Comparison of ENCODE assay signal across 9 cellular contexts in the genomic region with DNA sequence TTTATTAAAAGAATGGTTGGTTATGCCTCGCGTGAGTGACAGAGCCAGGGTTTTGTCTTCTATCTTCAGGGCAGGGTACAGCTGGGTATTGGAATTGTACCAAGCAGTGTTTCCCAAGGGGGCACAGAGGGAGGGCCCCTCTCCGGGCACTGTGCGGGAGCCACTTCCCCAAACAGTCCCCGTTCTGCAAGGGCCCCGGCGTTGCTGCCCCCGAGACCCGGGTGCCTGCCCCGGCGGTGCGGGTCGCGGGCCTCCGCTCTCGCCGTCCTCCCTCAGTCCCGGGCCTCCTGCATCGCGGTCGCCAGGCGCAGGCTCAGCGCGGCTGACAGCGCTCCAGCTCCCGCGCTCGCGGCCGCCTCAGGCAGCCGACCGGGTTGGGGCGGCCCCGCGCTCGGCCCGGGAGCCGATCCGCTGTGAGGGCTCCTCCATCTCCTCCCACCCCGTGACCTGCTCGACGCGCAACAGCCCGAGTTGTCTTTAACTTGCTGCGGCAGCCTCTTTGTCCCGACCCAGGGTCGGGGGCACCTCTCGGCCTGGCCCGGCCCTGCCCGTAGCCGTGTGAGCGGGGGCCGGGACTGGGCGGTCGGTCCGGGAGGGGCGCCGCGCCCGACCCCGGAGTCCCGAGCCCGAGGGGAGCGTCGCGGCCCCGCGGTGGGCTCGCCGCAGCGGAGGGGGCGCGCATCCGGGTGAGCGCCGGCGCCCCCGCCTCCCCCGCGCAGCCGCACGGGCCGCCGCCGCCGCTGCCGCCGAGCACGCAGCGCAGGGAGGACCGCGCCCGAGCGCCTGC. TPM values are rescaled to one million over a fixed set of nuclear protein-coding genes. Genes with fewer than 3 reads are reported as not detected.
DNase-seq lines count a peak whose midpoint lies in the region; ATAC-seq, FAIRE-seq and TF ChIP-seq lines count a peak whose summit lies in the region.
"Had no signal": no experiment of that assay in that cellular context is flagged by ENCODE, and none has a peak within 500 bp of the region (broad histone marks: within the 10 kb centered on the region; RNA-seq: fewer than 3 reads in every experiment).

No MANE protein-coding gene starts in this region.

- peak overlapping the region; percentile 59 for H3K27ac ChIP-seq in CD4-positive, alpha-beta memory T cell (ENCODE audit: low read depth, low read length)
- H3K27ac ChIP-seq in heart left ventricle = peak overlapping the region; percentile 90 to 99 (median 96)
- peak overlapping the region; percentile 89 for H3K27ac ChIP-seq in trophoblast cell (ENCODE audit: low read depth, low read length)

- H4K12ac ChIP-seq in trophoblast cell (ENCODE audit: low read depth, low read length) = peak overlapping the region; percentile 95

- peaks cover 2 to 5% of the 10 kb centered on the region in 2 donors for H3K27me3 Mint-ChIP-seq in CD4-positive, alpha-beta memory T cell
- H3K27me3 Mint-ChIP-seq in activated naive CD8-positive, alpha-beta T cell treated with anti-CD3 and anti-CD28 coated beads for 36 hours = peaks cover 16% of the 10 kb centered on the region

- peaks cover 0 to 2% of the 10 kb centered on the region in 2 donors for H3K36me3 Mint-ChIP-seq in CD4-positive, alpha-beta memory T cell
- H3K36me3 Mint-ChIP-seq in activated naive CD8-positive, alpha-beta T cell treated with anti-CD3 and anti-CD28 coated beads for 36 hours = peaks cover 32% of the 10 kb centered on the region

- POLR2A ChIA-PET in CD4-positive, alpha-beta memory T cell (lab: Charles Lee; ENCODE audit: partially characterized antibody) = interaction anchor here (1.0 kb wide), 1 partner anchor 83 kb away, joined by 6 read pairs; a partner anchor contains a TSS

- peaks cover 0 to 6% (median 0%) of the 10 kb centered on the region in 8 donors for H3K9me3 Mint-ChIP-seq in CD4-positive, alpha-beta memory T cell
- peaks cover 26% of the 10 kb centered on the region for H3K9me3 Mint-ChIP-seq in activated naive CD8-positive, alpha-beta T cell treated with anti-CD3 and anti-CD28 coated beads for 36 hours

- peak overlapping the region; percentile 93 for H2BK120ac ChIP-seq in trophoblast cell (ENCODE audit: insufficient read depth, low read length, poor library complexity)

- peak overlapping the region; percentile 61 to 82 (median 76) for H3K4me3 Mint-ChIP-seq in CD4-positive, alpha-beta memory T cell
- H3K4me3 Mint-ChIP-seq in activated naive CD8-positive, alpha-beta T cell treated with anti-CD3 and anti-CD28 coated beads for 36 hours = peak overlapping the region; percentile 75

- DNase-seq in CD4-positive, alpha-beta memory T cell = peak; percentile 52 to 69 (median 64)
- DNase-seq in SK-N-DZ (ENCODE audit: low spot score) (peak; percentile 50), heart left ventricle (peak; percentile 55 to 84 (median 65)), trophoblast cell (peak; percentile 46 to 66), urothelium cell line (ENCODE audit: low spot score) (peak; percentile 42)
- DNase-seq in activated naive CD8-positive, alpha-beta T cell treated with anti-CD3 and anti-CD28 coated beads for 36 hours = peak; percentile 67

- CTCF ChIA-PET in CD4-positive, alpha-beta memory T cell (lab: Charles Lee; ENCODE audit: partially characterized antibody) = no interaction called here

- no peaks in the 10 kb centered on the region for H3K9me3 ChIP-seq in CD4-positive, alpha-beta memory T cell (ENCODE audit: control insufficient read depth in 1 of 2, low read length in 2 of 2)
- H3K9me3 ChIP-seq in heart left ventricle (peaks cover 0 to 7% (median 0%) of the 10 kb centered on the region in 12 donors), trophoblast cell (ENCODE audit: insufficient read depth, low read depth, low read length) (peaks cover 4% of the 10 kb centered on the region)

- peak overlapping the region; percentile 88 for H3K4ac ChIP-seq in trophoblast cell (ENCODE audit: low read depth, low read length)

- peak overlapping the region; percentile 92 for H2AFZ ChIP-seq in trophoblast cell (ENCODE audit: insufficient read depth, low read length, poor library complexity)

- H4K8ac ChIP-seq in trophoblast cell (ENCODE audit: low read depth, low read length) = peak overlapping the region; percentile 40

- no peak for FAIRE-seq in urothelium cell line (lab: Jason Lieb, UNC)
- FAIRE-seq: endometrium had no signal

- H3K18ac ChIP-seq in trophoblast cell (ENCODE audit: low read length) = peak overlapping the region; percentile 97

- no peaks in the 10 kb centered on the region for H3K27me3 ChIP-seq in CD4-positive, alpha-beta memory T cell (ENCODE audit: insufficient read depth, low read length)
- no peaks in the 10 kb centered on the region for H3K27me3 ChIP-seq in heart left ventricle
- no peaks in the 10 kb centered on the region for H3K27me3 ChIP-seq in trophoblast cell (ENCODE audit: insufficient read depth, low read length)

- peaks cover 14% of the 10 kb centered on the region for H3K79me2 ChIP-seq in trophoblast cell (ENCODE audit: control insufficient read depth, insufficient read depth, low read length, poor library complexity)

- no peak overlapping the region for H2AK5ac ChIP-seq in trophoblast cell (ENCODE audit: low read length)

- peak overlapping the region; percentile 95 for H2BK5ac ChIP-seq in trophoblast cell (ENCODE audit: low read depth, low read length, poor library complexity)

- peak in 1 of 2 donors; percentile 16 for TF ChIP-seq POLR2A in heart left ventricle (IDR thresholded peaks at IDR 0.05)

- peak; percentile 46 for ATAC-seq in GM19351 (IDR thresholded peaks at IDR 0.05; ENCODE audit: unreplicated experiment)
- peak; percentile 47 for ATAC-seq in HG03521 (IDR thresholded peaks at IDR 0.05; ENCODE audit: unreplicated experiment)
- ATAC-seq in heart left ventricle = peak; percentile 60 to 87 (median 84)

- no peaks in the 10 kb centered on the region for H3K36me3 ChIP-seq in CD4-positive, alpha-beta memory T cell (ENCODE audit: insufficient read depth, low read length)
- H3K36me3 ChIP-seq in heart left ventricle (no peaks in the 10 kb centered on the region), trophoblast cell (ENCODE audit: control insufficient read depth in 1 of 2, insufficient read depth in 2 of 2, low read length in 2 of 2) (peaks cover 0 to 2% of the 10 kb centered on the region in 2 experiments)

- peak overlapping the region; percentile 77 for H3K9ac ChIP-seq in trophoblast cell (ENCODE audit: low read length)

- peaks cover 18 to 30% (median 20%) of the 10 kb centered on the region in 4 donors for H3K4me1 Mint-ChIP-seq in CD4-positive, alpha-beta memory T cell
- peaks cover 37% of the 10 kb centered on the region for H3K4me1 Mint-ChIP-seq in activated naive CD8-positive, alpha-beta T cell treated with anti-CD3 and anti-CD28 coated beads for 36 hours

- peak overlapping the region; percentile 90 for H3K4me2 ChIP-seq in trophoblast cell (ENCODE audit: low read length)

- H3K27ac Mint-ChIP-seq in CD4-positive, alpha-beta memory T cell = no peak overlapping the region
- peak overlapping the region; percentile 76 for H3K27ac Mint-ChIP-seq in activated naive CD8-positive, alpha-beta T cell treated with anti-CD3 and anti-CD28 coated beads for 36 hours

- peak overlapping the region; percentile 54 for H2BK12ac ChIP-seq in trophoblast cell (ENCODE audit: low read length)

- H3K23ac ChIP-seq in trophoblast cell (ENCODE audit: low read length) = no peak overlapping the region

- peaks cover 10% of the 10 kb centered on the region for H3K79me1 ChIP-seq in trophoblast cell (ENCODE audit: low read length)

- TF ChIP-seq CTCF in heart left ventricle (IDR thresholded peaks at IDR 0.05) = no peak

- peak overlapping the region; percentile 98 for H4K91ac ChIP-seq in trophoblast cell (ENCODE audit: low read depth, low read length)

- H3K4me1 ChIP-seq in CD4-positive, alpha-beta memory T cell (ENCODE audit: insufficient read depth, low read length) = peaks cover 18% of the 10 kb centered on the region
- H3K4me1 ChIP-seq in heart left ventricle = peaks cover 0 to 32% (median 21%) of the 10 kb centered on the region in 12 donors
- peaks cover 0 to 9% of the 10 kb centered on the region in 2 experiments for H3K4me1 ChIP-seq in trophoblast cell (ENCODE audit: control insufficient read depth in 1 of 2, insufficient read depth in 2 of 2, low read length in 2 of 2)

- H3K4me3 ChIP-seq in CD4-positive, alpha-beta memory T cell (ENCODE audit: low read length in 2 of 2) = peak overlapping the region in 1 of 2 donors; percentile 49
- H3K4me3 ChIP-seq in heart left ventricle (peak overlapping the region; percentile 65 to 96 (median 79)), trophoblast cell (ENCODE audit: low read depth, low read length) (peak overlapping the region; percentile 82)

- 0 to 1% (median 0%) methylated on average over 36 to 94 of the region's 94 CpGs for WGBS in heart left ventricle, 4 donors
- no CpG with 5 or more reads among the region's 94 CpGs for whole genome bisulfite sequencing in trophoblast cell (ENCODE audit: extremely low coverage, insufficient coverage, insufficient read length)

- intact Hi-C loops in CD4-positive, alpha-beta memory T cell (cut with micrococcal nuclease) = loop anchor here (1.0 to 2.0 kb wide), 3 partner anchors 84 to 548 kb away; a partner anchor contains a TSS
- intact Hi-C loops in heart left ventricle (cut with DNase I) = loop anchor here in 7 of 10 donors (2.0 to 10.0 kb wide), 11 partner anchors 36 to 196 kb away; a partner anchor contains a TSS

- H3K14ac ChIP-seq in trophoblast cell (ENCODE audit: low read length) = peak overlapping the region; percentile 99

RNA-seq across cellular contexts. Expression of a gene that starts 0.6 kb away (rescaled TPM):
- 10 to 100 TPM; 27.9 to 32.0 TPM for total RNA-seq in CD4-positive, alpha-beta memory T cell
- polyA plus RNA-seq in CD4-positive, alpha-beta memory T cell = 10 to 100 TPM; 30.4 to 33.0 TPM
- 32.5 and 39.0 TPM in 2 replicates for polyA plus RNA-seq in SK-N-DZ (2014; cell fraction: cytosol; rRNA removed)
- polyA plus RNA-seq in SK-N-DZ (2014; cell fraction: nucleus; rRNA removed) = 11.1 and 16.6 TPM in 2 replicates
- total RNA-seq in activated naive CD8-positive, alpha-beta T cell treated with anti-CD3 and anti-CD28 coated beads for 36 hours = 10 to 100 TPM; 49.5 to 51.8 TPM
- 10 to 100 TPM; 26.9 to 69.0 (median 43.0) TPM for total RNA-seq in heart left ventricle
- 10 to 100 TPM in 1 of 2 donors, 1 to 10 TPM in 1; 9.6 to 37.7 TPM for polyA plus RNA-seq in heart left ventricle
- 155 and 163 TPM in 2 replicates for polyA plus RNA-seq in trophoblast cell (2013)
